Comparison of ENCODE assay signal across 8 cellular contexts in genomic region chr18:47930086-47930843, GRCh38.
DNase-seq lines count a peak whose midpoint lies in the region; ATAC-seq lines count a peak whose summit lies in the region.

SMAD2 (minus strand) TSS chr18:47930659; CDS start chr18:47896756, 33,903 bp downstream.

- ATAC-seq in HG03039 (IDR thresholded peaks at IDR 0.05; ENCODE audit: unreplicated experiment), result peak; percentile 40
- peak; percentile 21 to 38 for ATAC-seq in activated CD4-positive, CD25-positive, alpha-beta regulatory T cell treated with anti-CD3 and anti-CD28 coated beads, Interleukin-2, amount 50 U/mL, for 24 hours

- DNase-seq in NCI-H524 (lab: John Stamatoyannopoulos, UW) (peak; percentile 72 to 85), NCI-H524 treated with DMSO at 0.1 percent for 48 hours (lab: John Stamatoyannopoulos, UW) (no peak), NCI-H2196 treated with DMSO at 0.1 percent for 48 hours (lab: John Stamatoyannopoulos, UW; ENCODE audit: unreplicated experiment) (peak; percentile 80), cerebellar cortex (ENCODE audit: low spot score) (peak; percentile 64), kidney glomerular epithelial cell (lab: John Stamatoyannopoulos, UW) (peak; percentile 42)
- DNase-seq in stimulated activated CD4-positive, alpha-beta T cell treated with anti-CD3 and anti-CD28 coated beads, Interleukin-15, amount 100 ng/mL, for 48 hours (ENCODE audit: low read depth in 2 of 2), result peak; percentile 68 to 69
